Comparison of ENCODE assay signal across 11 cellular contexts in genomic region chr19:34961775-34962174, GRCh38. TPM values are rescaled to one million over a fixed set of nuclear protein-coding genes. Genes with fewer than 3 reads are reported as not detected.
DNase-seq lines count a peak whose midpoint lies in the region; ATAC-seq and TF ChIP-seq lines count a peak whose summit lies in the region.
"Had no signal": no experiment of that assay in that cellular context is flagged by ENCODE, and none has a peak within 500 bp of the region (broad histone marks: within the 10 kb centered on the region; RNA-seq: fewer than 3 reads in every experiment).

No MANE protein-coding gene starts in this region.

- ATAC-seq in Right ventricle myocardium superior (ENCODE audit: poor library complexity) (no peak), HG03196 (IDR thresholded peaks at IDR 0.05; ENCODE audit: unreplicated experiment) (no peak), HG03097 (IDR thresholded peaks at IDR 0.05; ENCODE audit: low FRiP score, unreplicated experiment) (no peak)
- no peak for ATAC-seq in activated CD8-positive, alpha-beta T cell treated with anti-CD3 and anti-CD28 coated beads for 36 hours

- H3K4me1 ChIP-seq in left ventricle myocardium inferior (peaks cover 32% of the 10 kb centered on the region), mesendoderm (ENCODE audit: control insufficient read depth, low read depth, low read length) (peaks cover 4% of the 10 kb centered on the region)

- no peak overlapping the region for H2BK15ac ChIP-seq in mesendoderm (replicated peaks; ENCODE audit: low read depth)

- peak overlapping the region; percentile 94 for H2AK5ac ChIP-seq in mesendoderm (ENCODE audit: low read length)

- peak overlapping the region; percentile 44 for H4K5ac ChIP-seq in mesendoderm (ENCODE audit: low read length)

- H3K79me2 ChIP-seq in mesendoderm (ENCODE audit: control insufficient read depth, insufficient read depth, low read length): peaks cover 42% of the 10 kb centered on the region

- H3K9ac ChIP-seq in mesendoderm (ENCODE audit: low read length): peak overlapping the region; percentile 55

- no peak overlapping the region for H3K4ac ChIP-seq in mesendoderm (ENCODE audit: low read depth, low read length)

- H3K4me2 ChIP-seq in mesendoderm (ENCODE audit: low read length): peak overlapping the region; percentile 46

- TF ChIP-seq CTCF in left ventricle myocardium inferior (IDR thresholded peaks at IDR 0.05; ENCODE audit: borderline replicate concordance) (no peak), type B pancreatic cell (conservative IDR thresholded peaks at IDR 0.05) (no peak)
- no peak for TF ChIP-seq CTCF in activated CD8-positive, alpha-beta T cell treated with anti-CD3 and anti-CD28 coated beads for 36 hours (IDR thresholded peaks at IDR 0.05)

- peak overlapping the region; percentile 97 for H3K4me3 ChIP-seq in left ventricle myocardium inferior
- H3K4me3 ChIP-seq in mesendoderm (ENCODE audit: low read length): peak overlapping the region; percentile 22

- H3K79me1 ChIP-seq in mesendoderm (ENCODE audit: low read length): peaks cover 37% of the 10 kb centered on the region

- DNase-seq in left ventricle myocardium inferior (no peak), Right ventricle myocardium superior (no peak), mesendoderm (no peak), type B pancreatic cell (ENCODE audit: extremely low spot score, unreplicated experiment) (peak; percentile 39), germinal center (ENCODE audit: low spot score) (no peak)
- no peak for DNase-seq in activated CD8-positive, alpha-beta T cell treated with anti-CD3 and anti-CD28 coated beads for 36 hours
- DNase-seq: cortex of kidney, NCI-H524 had no signal

- CTCF ChIA-PET in activated CD8-positive, alpha-beta T cell treated with anti-CD3 and anti-CD28 coated beads for 36 hours (lab: Charles Lee): interaction anchor here (3.8 to 9.8 kb wide), 2 partner anchors 11 to 52 kb away, joined by 17 to 41 read pairs; no protein-coding TSS in a partner anchor

- H3K36me3 ChIP-seq in left ventricle myocardium inferior (peaks cover 52% of the 10 kb centered on the region), mesendoderm (ENCODE audit: control insufficient read depth, insufficient read depth, low read length) (peaks cover 38% of the 10 kb centered on the region)

- H3K36me3 Mint-ChIP-seq in activated CD8-positive, alpha-beta T cell treated with anti-CD3 and anti-CD28 coated beads for 36 hours (ENCODE audit: low read depth): peaks cover 65% of the 10 kb centered on the region
- H3K36me3 Mint-ChIP-seq in type B pancreatic cell: peaks cover 56% of the 10 kb centered on the region

- no peak overlapping the region for H4K8ac ChIP-seq in mesendoderm (ENCODE audit: low read depth, low read length)

- H3K4me1 Mint-ChIP-seq in activated CD8-positive, alpha-beta T cell treated with anti-CD3 and anti-CD28 coated beads for 36 hours (ENCODE audit: low read depth): peaks cover 23% of the 10 kb centered on the region
- H3K4me1 Mint-ChIP-seq in type B pancreatic cell (ENCODE audit: unreplicated experiment): peaks cover 16% of the 10 kb centered on the region

- H3K18ac ChIP-seq in mesendoderm (ENCODE audit: low read length): peak overlapping the region; percentile 18

- H3K27me3 ChIP-seq in left ventricle myocardium inferior (ENCODE audit: low read depth): no peaks in the 10 kb centered on the region
- H3K27me3 ChIP-seq in mesendoderm (ENCODE audit: insufficient read depth, low read length, poor library complexity): no peaks in the 10 kb centered on the region

- peak overlapping the region; percentile 95 for H3K23ac ChIP-seq in mesendoderm (ENCODE audit: low read length)

- H3K27me3 Mint-ChIP-seq in activated CD8-positive, alpha-beta T cell treated with anti-CD3 and anti-CD28 coated beads for 36 hours: no peaks in the 10 kb centered on the region
- no peaks in the 10 kb centered on the region for H3K27me3 Mint-ChIP-seq in type B pancreatic cell

- H3K27ac ChIP-seq in left ventricle myocardium inferior (replicated peaks) (peak overlapping the region; percentile 89), mesendoderm (ENCODE audit: low read depth, low read length) (no peak overlapping the region)
- H3K27ac ChIP-seq: C4-2B had no signal

- intact Hi-C loops in left ventricle myocardium inferior (cut with micrococcal nuclease): no loop called here
- intact Hi-C loops in Right ventricle myocardium superior (cut with DNase I): no loop called here
- intact Hi-C loops in activated CD8-positive, alpha-beta T cell treated with anti-CD3 and anti-CD28 coated beads for 36 hours (cut with micrococcal nuclease): no loop called here

- peak overlapping the region; percentile 88 for H3K27ac Mint-ChIP-seq in activated CD8-positive, alpha-beta T cell treated with anti-CD3 and anti-CD28 coated beads for 36 hours
- H3K27ac Mint-ChIP-seq in type B pancreatic cell: no peak overlapping the region

- H2BK5ac ChIP-seq in mesendoderm (ENCODE audit: low read length): peak overlapping the region; percentile 92

- peak overlapping the region; percentile 81 for H3K56ac ChIP-seq in mesendoderm (ENCODE audit: low read length)

- H2BK120ac ChIP-seq in mesendoderm (ENCODE audit: low read depth, low read length): no peak overlapping the region

- POLR2A ChIA-PET in activated CD8-positive, alpha-beta T cell treated with anti-CD3 and anti-CD28 coated beads for 36 hours (lab: Charles Lee): interaction anchor here (1.3 to 1.6 kb wide), 2 partner anchors 9 to 36 kb away, joined by 3 to 4 read pairs; no protein-coding TSS in a partner anchor

- H3K4me3 Mint-ChIP-seq in activated CD8-positive, alpha-beta T cell treated with anti-CD3 and anti-CD28 coated beads for 36 hours: peak overlapping the region; percentile 92
- H3K4me3 Mint-ChIP-seq in type B pancreatic cell: peak overlapping the region; percentile 89

- H3K9me3 Mint-ChIP-seq in activated CD8-positive, alpha-beta T cell treated with anti-CD3 and anti-CD28 coated beads for 36 hours: peaks cover 63% of the 10 kb centered on the region
- peaks cover 9% of the 10 kb centered on the region for H3K9me3 Mint-ChIP-seq in type B pancreatic cell

- H3K9me3 ChIP-seq in left ventricle myocardium inferior (replicated peaks): peaks cover 56% of the 10 kb centered on the region

RNA-seq across cellular contexts. Expression of gene ZNF792, which starts 2.3 kb away (rescaled TPM):
- total RNA-seq in left ventricle myocardium inferior: 3.2 TPM
- 3.3 TPM for total RNA-seq in Right ventricle myocardium superior
- 1 to 10 TPM; 5.1 to 5.6 TPM for total RNA-seq in activated CD8-positive, alpha-beta T cell treated with anti-CD3 and anti-CD28 coated beads for 36 hours
- 5.9 TPM for polyA plus RNA-seq in mesendoderm (2013, experiment 1 of 2)
- polyA plus RNA-seq in mesendoderm (2013, experiment 2 of 2): 5.5 TPM
- 5.8 and 6.5 TPM in 2 replicates for total RNA-seq in type B pancreatic cell (ENCODE audit: low replicate concordance)

RNA-seq across cellular contexts. Expression of gene ZNF30, which starts 35.1 kb away (rescaled TPM):
- total RNA-seq in left ventricle myocardium inferior (2.5 TPM), Right ventricle myocardium superior (2.6 TPM), type B pancreatic cell (ENCODE audit: low replicate concordance) (4.0 and 6.9 TPM in 2 replicates)
- 1 to 10 TPM; 4.2 to 4.4 TPM for total RNA-seq in activated CD8-positive, alpha-beta T cell treated with anti-CD3 and anti-CD28 coated beads for 36 hours
- polyA plus RNA-seq in mesendoderm (2013, experiment 1 of 2): 3.2 TPM
- 3.3 TPM for polyA plus RNA-seq in mesendoderm (2013, experiment 2 of 2)

RNA-seq across cellular contexts. Expression of gene GRAMD1A, which starts 38.3 kb away (rescaled TPM):
- total RNA-seq in left ventricle myocardium inferior (26.2 TPM), Right ventricle myocardium superior (25.5 TPM), type B pancreatic cell (ENCODE audit: low replicate concordance) (35.2 and 79.6 TPM in 2 replicates)
- 100 to 1,000 TPM; 128 to 134 TPM for total RNA-seq in activated CD8-positive, alpha-beta T cell treated with anti-CD3 and anti-CD28 coated beads for 36 hours
- polyA plus RNA-seq in mesendoderm (2013, experiment 1 of 2): 97.4 TPM
- polyA plus RNA-seq in mesendoderm (2013, experiment 2 of 2): 98.6 TPM
